1 cellular context compared by ENCODE assay signal in genomic region chr16:81519298-81520150, GRCh38.
TF ChIP-seq lines count a peak whose summit lies in the region.

No MANE protein-coding gene starts in this region.

TF ChIP-seq in HepG2, 621 proteins besides CTCF, POLR2A, EP300 and RAD21:
- TF ChIP-seq MAFK (conservative IDR thresholded peaks at IDR 0.05 in 1 of 2, IDR thresholded peaks at IDR 0.05 in 1 of 2; ENCODE audit: low read length in 2 of 2) (no peak), ESRRA (CRISPR knock-in tag; IDR thresholded peaks at IDR 0.05; ENCODE audit: low read depth) (0 out of 2 replicates have a peak, but pooled peaks have one; percentile 51), BCL6 (CRISPR knock-in tag; IDR thresholded peaks at IDR 0.05) (0 out of 2 replicates have a peak, but pooled peaks have one; percentile 49), HES4 (CRISPR knock-in tag; IDR thresholded peaks at IDR 0.05; ENCODE audit: borderline replicate concordance) (0 out of 2 replicates have a peak, but pooled peaks have one; percentile 26), ETV5 (CRISPR knock-in tag; IDR thresholded peaks at IDR 0.05; ENCODE audit: borderline replicate concordance) (peak; percentile 27; the same call in 1 of the 2 replicates), ZMYM3 (CRISPR knock-in tag; IDR thresholded peaks at IDR 0.05) (peak; percentile 22; the same call in 1 of the 2 replicates), ZNF276 (CRISPR knock-in tag; IDR thresholded peaks at IDR 0.05; ENCODE audit: low read depth) (no peak), NFRKB (IDR thresholded peaks at IDR 0.05) (no peak), CBFB (CRISPR knock-in tag; IDR thresholded peaks at IDR 0.05) (no peak), ZNF343 (CRISPR knock-in tag; IDR thresholded peaks at IDR 0.05) (no peak), ZNF839 (CRISPR knock-in tag; IDR thresholded peaks at IDR 0.05; ENCODE audit: borderline replicate concordance) (no peak), ZNF768 (CRISPR knock-in tag; IDR thresholded peaks at IDR 0.05) (peak; percentile 31; the same call in 1 of the 2 replicates), ZNF569 (CRISPR knock-in tag; IDR thresholded peaks at IDR 0.05; ENCODE audit: borderline replicate concordance) (no peak), KDM6A (CRISPR knock-in tag; IDR thresholded peaks at IDR 0.05; ENCODE audit: low read depth) (no peak), NR2F1 (CRISPR knock-in tag; IDR thresholded peaks at IDR 0.05) (no peak), ZMYM4 (CRISPR knock-in tag; IDR thresholded peaks at IDR 0.05) (no peak), ZNF205 (CRISPR knock-in tag; IDR thresholded peaks at IDR 0.05) (no peak), ZNF225 (CRISPR knock-in tag; IDR thresholded peaks at IDR 0.05) (no peak), RARA (CRISPR knock-in tag; IDR thresholded peaks at IDR 0.05) (0 out of 2 replicates have a peak, but pooled peaks have one; percentile 32), ZNF629 (CRISPR knock-in tag; conservative IDR thresholded peaks at IDR 0.05) (peak; percentile 93), HOXA7 (CRISPR knock-in tag; IDR thresholded peaks at IDR 0.05) (no peak), ATM (IDR thresholded peaks at IDR 0.05; ENCODE audit: borderline replicate concordance) (no peak), ZNF687 (CRISPR knock-in tag; IDR thresholded peaks at IDR 0.05) (0 out of 2 replicates have a peak, but pooled peaks have one; percentile 10), ZNF615 (CRISPR knock-in tag; IDR thresholded peaks at IDR 0.05; ENCODE audit: borderline replicate concordance) (no peak), RBM22 (optimal IDR thresholded peaks at IDR 0.05; ENCODE audit: low read length) (peak; percentile 49), ZNF883 (CRISPR knock-in tag; IDR thresholded peaks at IDR 0.05; ENCODE audit: not compliant biosample characterization) (peak; percentile 45), PPARG (CRISPR knock-in tag; conservative IDR thresholded peaks at IDR 0.05) (no peak)
- TF ChIP-seq, protein P1, sequence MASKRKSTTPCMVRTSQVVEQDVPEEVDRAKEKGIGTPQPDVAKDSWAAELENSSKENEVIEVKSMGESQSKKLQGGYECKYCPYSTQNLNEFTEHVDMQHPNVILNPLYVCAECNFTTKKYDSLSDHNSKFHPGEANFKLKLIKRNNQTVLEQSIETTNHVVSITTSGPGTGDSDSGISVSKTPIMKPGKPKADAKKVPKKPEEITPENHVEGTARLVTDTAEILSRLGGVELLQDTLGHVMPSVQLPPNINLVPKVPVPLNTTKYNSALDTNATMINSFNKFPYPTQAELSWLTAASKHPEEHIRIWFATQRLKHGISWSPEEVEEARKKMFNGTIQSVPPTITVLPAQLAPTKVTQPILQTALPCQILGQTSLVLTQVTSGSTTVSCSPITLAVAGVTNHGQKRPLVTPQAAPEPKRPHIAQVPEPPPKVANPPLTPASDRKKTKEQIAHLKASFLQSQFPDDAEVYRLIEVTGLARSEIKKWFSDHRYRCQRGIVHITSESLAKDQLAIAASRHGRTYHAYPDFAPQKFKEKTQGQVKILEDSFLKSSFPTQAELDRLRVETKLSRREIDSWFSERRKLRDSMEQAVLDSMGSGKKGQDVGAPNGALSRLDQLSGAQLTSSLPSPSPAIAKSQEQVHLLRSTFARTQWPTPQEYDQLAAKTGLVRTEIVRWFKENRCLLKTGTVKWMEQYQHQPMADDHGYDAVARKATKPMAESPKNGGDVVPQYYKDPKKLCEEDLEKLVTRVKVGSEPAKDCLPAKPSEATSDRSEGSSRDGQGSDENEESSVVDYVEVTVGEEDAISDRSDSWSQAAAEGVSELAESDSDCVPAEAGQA (IDR thresholded peaks at IDR 0.05; ENCODE audit: low read depth) = no peak
- TF ChIP-seq, protein P1 (CRISPR knock-in tag; IDR thresholded peaks at IDR 0.05; ENCODE audit: borderline replicate concordance) = no peak
- TF ChIP-seq, protein P2, sequence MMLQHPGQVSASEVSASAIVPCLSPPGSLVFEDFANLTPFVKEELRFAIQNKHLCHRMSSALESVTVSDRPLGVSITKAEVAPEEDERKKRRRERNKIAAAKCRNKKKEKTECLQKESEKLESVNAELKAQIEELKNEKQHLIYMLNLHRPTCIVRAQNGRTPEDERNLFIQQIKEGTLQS (CRISPR knock-in tag; IDR thresholded peaks at IDR 0.05) = no peak
